In the genomic region with DNA sequence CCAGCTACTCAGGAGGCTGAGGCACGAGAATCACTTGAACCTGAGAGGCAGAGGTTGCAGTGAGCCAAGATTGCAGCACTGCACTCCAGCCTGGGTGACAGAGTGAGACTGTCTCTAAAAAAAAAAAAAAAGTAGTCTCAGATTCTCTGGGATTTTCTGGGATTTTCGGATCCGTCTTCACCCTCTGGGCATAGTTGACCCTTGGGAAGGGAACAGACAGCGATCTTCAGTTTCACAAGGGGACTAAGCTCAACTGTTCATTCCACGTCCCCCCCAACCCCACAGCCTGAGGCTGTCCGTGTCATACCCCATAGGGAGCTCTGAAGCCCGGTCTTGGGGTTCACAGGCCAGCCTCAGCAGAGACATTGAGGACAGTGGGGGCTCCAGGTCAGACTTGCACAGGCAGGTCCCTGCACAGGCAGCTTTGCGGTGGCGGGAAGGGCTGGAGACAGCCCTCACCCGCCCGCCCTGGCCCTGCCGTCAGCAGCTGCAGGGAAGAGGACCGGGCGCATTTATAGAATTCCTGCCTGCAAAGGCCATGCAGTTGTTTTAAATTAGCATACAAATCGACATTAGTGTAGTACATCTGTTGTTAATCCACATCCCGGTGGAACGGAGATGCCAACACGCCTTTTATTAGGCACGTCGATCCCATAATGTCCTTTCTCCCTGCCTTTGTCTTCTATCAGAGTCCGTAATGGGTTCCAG, we compare ENCODE assay signal across 15 cellular contexts.
DNase-seq lines count a peak whose midpoint lies in the region; TF ChIP-seq lines count a peak whose summit lies in the region.
"Had no signal": no experiment of that assay in that cellular context is flagged by ENCODE, and none has a peak within 500 bp of the region (broad histone marks: within the 10 kb centered on the region; RNA-seq: fewer than 3 reads in every experiment).

No MANE protein-coding gene starts in this region.

- TF ChIP-seq CTCF in HFF-Myc (IDR thresholded peaks at IDR 0.05; ENCODE audit: low read depth, low read length, missing control alignments), result no peak

- DNase-seq in AG08395 (ENCODE audit: low spot score), result peak; percentile 57
- DNase-seq in HFF-Myc (ENCODE audit: extremely low read depth, low read depth), result peak; percentile 88
- peak; percentile 53 for DNase-seq in dedifferentiated amniotic fluid mesenchymal stem cell (ENCODE audit: extremely low spot score)
- DNase-seq in left kidney (ENCODE audit: low read depth, low spot score), result peak; percentile 84
- no peak for DNase-seq in NCI-H1092 (lab: John Stamatoyannopoulos, UW)
- no peak for DNase-seq in SKM-1 (lab: John Stamatoyannopoulos, UW; ENCODE audit: unreplicated experiment)
- no peak for DNase-seq in KG1 (lab: John Stamatoyannopoulos, UW)
- no peak for DNase-seq in SHP77 treated with DMSO at 0.1 percent for 48 hours (lab: John Stamatoyannopoulos, UW)
- DNase-seq: activated naive CD8-positive, alpha-beta T cell treated with anti-CD3 and anti-CD28 coated beads, Interleukin-2, amount 50 U/mL, for 24 hours; activated T-cell treated with anti-CD3 and anti-CD28 coated beads, Interleukin-2, amount 50 U/mL, for 4 hours; cerebellar nuclear complex; NCI-H1105; NCI-H2171 treated with DMSO at 0.1 percent for 48 hours; T-helper 9 cell had no signal

- H3K4me3 ChIP-seq in HFF-Myc (replicated peaks; ENCODE audit: low read depth, low read length), result no peak overlapping the region
- H3K4me3 ChIP-seq: A549 had no signal

Comparison
In these comparisons a context has a peak if more than half of its experiments do, and no peak if none do; other contexts are left out.
1. DNase-seq: peak in AG08395 (single experiment), HFF-Myc (single experiment), dedifferentiated amniotic fluid mesenchymal stem cell (single experiment) and left kidney (single experiment); none in NCI-H1092 (single experiment), SKM-1 (single experiment), KG1 (single experiment) and SHP77 treated with DMSO at 0.1 percent for 48 hours (single experiment).